29 cellular contexts compared by ENCODE assay signal in the genomic region with DNA sequence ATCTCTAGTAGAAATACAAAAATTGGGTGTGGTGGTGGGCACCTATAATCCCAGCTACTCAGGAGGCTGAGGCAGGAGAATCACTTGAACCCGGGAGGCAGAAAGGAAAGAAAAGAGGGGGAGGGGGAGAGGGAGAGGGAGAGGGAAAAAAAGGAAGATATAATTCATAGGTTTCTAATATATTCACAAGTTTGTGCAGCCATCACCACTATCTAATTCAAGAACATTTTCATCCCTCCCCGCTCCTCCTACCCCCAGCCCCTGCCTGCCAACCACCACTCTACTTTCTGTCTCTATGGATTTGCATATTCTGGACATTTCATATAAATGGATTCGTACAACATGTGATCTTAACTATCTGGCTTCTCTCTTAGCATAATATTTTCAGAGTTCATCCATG.
A peak's percentile ranks its signal among the peaks of the same experiment; 100 is the strongest.
DNase-seq lines count a peak whose midpoint lies in the region; ATAC-seq, FAIRE-seq and TF ChIP-seq lines count a peak whose summit lies in the region.
"Had no signal": no experiment of that assay in that cellular context is flagged by ENCODE, and none has a peak within 500 bp of the region (broad histone marks: within the 10 kb centered on the region; RNA-seq: fewer than 3 reads in every experiment).

No MANE protein-coding gene starts in this region.

- no peaks in the 10 kb centered on the region for H3K9me3 ChIP-seq in HepG2 (ENCODE audit: low read length)
- no peaks in the 10 kb centered on the region for H3K9me3 ChIP-seq in right lobe of liver
- H3K9me3 ChIP-seq in K562 (replicated peaks; ENCODE audit: control insufficient read depth, insufficient read depth, low read depth, low read length), result no peaks in the 10 kb centered on the region
- H3K9me3 ChIP-seq: A549; BE2C; BLaER1; BLaER1 treated with 17β-estradiol and CSF1 and Interleukin-3, amounts not matched to agents 10 nM and 100 nM; Caco-2 had no signal

- H3K4me1 ChIP-seq in HepG2 (ENCODE audit: insufficient read depth, low read length) (peaks cover 6% of the 10 kb centered on the region; the same call in 1 of the 2 replicates), right lobe of liver (peaks cover 0 to 15% (median 2%) of the 10 kb centered on the region in 4 donors), K562 (replicated peaks in 1 of 2; ENCODE audit: control insufficient read depth in 2 of 2, insufficient read depth in 2 of 2, low read length in 2 of 2) (no peaks in the 10 kb centered on the region)
- H3K4me1 ChIP-seq: BE2C, BLaER1, Caco-2 had no signal

- H3K27me3 ChIP-seq in HepG2 (ENCODE audit: control insufficient read depth in 1 of 2, insufficient read depth in 2 of 2, low read length in 2 of 2), result no peaks in the 10 kb centered on the region
- no peaks in the 10 kb centered on the region for H3K27me3 ChIP-seq in right lobe of liver
- H3K27me3 ChIP-seq in K562 (ENCODE audit: control insufficient read depth in 2 of 2, insufficient read depth in 2 of 2, low read length in 2 of 2), result no peaks in the 10 kb centered on the region
- H3K27me3 ChIP-seq: BE2C; BLaER1; BLaER1 treated with 17β-estradiol and CSF1 and Interleukin-3, amounts not matched to agents 10 nM and 100 nM had no signal

- H3K27ac ChIP-seq in HepG2 (ENCODE audit: extremely low read length, insufficient read depth, low read length), result no peak overlapping the region
- no peak overlapping the region for H3K27ac ChIP-seq in right lobe of liver
- no peak overlapping the region for H3K27ac ChIP-seq in K562 (ENCODE audit: extremely low read depth, low read depth, low read length)
- H3K27ac ChIP-seq: 22Rv1; A549; BLaER1; BLaER1 treated with 17β-estradiol and CSF1 and Interleukin-3, amounts not matched to agents 10 nM and 100 nM; C4-2B had no signal

- no peak for TF ChIP-seq POLR2A in HepG2 (IDR thresholded peaks at IDR 0.05; ENCODE audit: insufficient read depth in 1 of 2, low read depth in 2 of 2, low read length in 2 of 2)
- no peak for TF ChIP-seq POLR2A in right lobe of liver (IDR thresholded peaks at IDR 0.05)
- TF ChIP-seq POLR2A in K562 (conservative IDR thresholded peaks at IDR 0.05), result no peak

- TF ChIP-seq CTCF in HepG2 (CRISPR knock-in tag; IDR thresholded peaks at IDR 0.05) (no peak), right lobe of liver (IDR thresholded peaks at IDR 0.05) (no peak), K562 (IDR thresholded peaks at IDR 0.05 in 2 of 3, conservative IDR thresholded peaks at IDR 0.05 in 1 of 3; ENCODE audit: insufficient read depth in 2 of 3, low read depth in 1 of 3, low read length in 3 of 3) (no peak)

- ATAC-seq in HepG2, result no peak
- ATAC-seq in right lobe of liver, result no peak
- no peak for ATAC-seq in K562
- ATAC-seq: CD8-positive, alpha-beta T cell had no signal

- TF ChIP-seq EP300 in HepG2 (IDR thresholded peaks at IDR 0.05; ENCODE audit: low read depth in 2 of 2, low read length in 2 of 2) (no peak), HepG2 (CRISPR knock-in tag; IDR thresholded peaks at IDR 0.05; ENCODE audit: borderline replicate concordance) (no peak), K562 (IDR thresholded peaks at IDR 0.05; ENCODE audit: low read length) (no peak)

- no TSS peak for BruUV-seq in HepG2 (replicated peaks; lab: Mats Ljungman, UMichigan)
- BruUV-seq in K562 (replicated peaks; lab: Mats Ljungman, UMichigan), result no TSS peak

- H3K36me3 ChIP-seq in HepG2 (replicated peaks in 1 of 2; ENCODE audit: control insufficient read depth in 1 of 2, insufficient read depth in 2 of 2, low read length in 2 of 2) (no peaks in the 10 kb centered on the region), right lobe of liver (no peaks in the 10 kb centered on the region), K562 (ENCODE audit: control insufficient read depth, insufficient read depth, low read length) (no peaks in the 10 kb centered on the region)
- H3K36me3 ChIP-seq: BE2C, BLaER1 had no signal

- in situ Hi-C loops in HepG2 (cut with HindIII; ENCODE audit: extremely low pct_ligation_motif_present, low pct_unique_long_range_greater_than_20kb) (no loop called here), K562 (cut with MboI) (no loop called here)

- no peak for DNase-seq in HepG2 (ENCODE audit: low spot score)
- no peak for DNase-seq in right lobe of liver
- DNase-seq in K562 (ENCODE audit: extremely low read depth in 1 of 4, low spot score in 3 of 4), result no peak
- DNase-seq in stimulated activated CD4-positive, alpha-beta T cell treated with anti-CD3 and anti-CD28 coated beads, Interleukin-2, amount 100 ng/mL, for 48 hours, result no peak
- DNase-seq: 8988T; ACHN; AML-193; BE2C; C1 segment of cervical spinal cord; Caco-2; Calu3; CD4-positive, alpha-beta memory T cell; CD4-positive, alpha-beta T cell; CD4-positive, CD25-positive, alpha-beta regulatory T cell; CD8-positive, alpha-beta memory T cell; CD8-positive, alpha-beta T cell; COR-L47; DMS 273 treated with DMSO at 0.1 percent for 48 hours; DMS153; DMS79; DMS79 treated with DMSO at 0.1 percent for 48 hours; DND-41; EL had no signal

- WGBS in HepG2 (ENCODE audit: low lambda C conversion rate), result 98% methylated on average over 3 of the region's 3 CpGs
- 86% methylated on average over 3 of the region's 3 CpGs for WGBS in right lobe of liver (ENCODE audit: insufficient coverage, low coverage, low lambda C conversion rate, missing lambda C conversion rate)
- 87% methylated on average over 3 of the region's 3 CpGs for WGBS in K562 (ENCODE audit: insufficient coverage, low coverage, missing lambda C conversion rate)

- H3K4me3 ChIP-seq in HepG2 (replicated peaks in 1 of 3; ENCODE audit: insufficient read depth in 1 of 3, low read depth in 2 of 3, low read length in 3 of 3) (no peak overlapping the region), right lobe of liver (no peak overlapping the region), K562 (no peak overlapping the region)
- H3K4me3 ChIP-seq: A549; BLaER1; BLaER1 treated with 17β-estradiol and CSF1 and Interleukin-3, amounts not matched to agents 10 nM and 100 nM had no signal

- no peaks in the 10 kb centered on the region for H3K9me1 ChIP-seq in K562 (ENCODE audit: control insufficient read depth, insufficient read depth, low read length)

- H4K20me1 ChIP-seq in HepG2 (ENCODE audit: insufficient read depth, low read length), result no peaks in the 10 kb centered on the region
- H4K20me1 ChIP-seq in K562 (replicated peaks; ENCODE audit: control insufficient read depth, insufficient read depth, low read length), result no peaks in the 10 kb centered on the region
- H4K20me1 ChIP-seq: BLaER1 treated with 17β-estradiol and CSF1 and Interleukin-3, amounts not matched to agents 10 nM and 100 nM had no signal

- H3K9ac ChIP-seq in HepG2 (ENCODE audit: insufficient read depth, low read depth, low read length) (no peak overlapping the region), K562 (ENCODE audit: insufficient read depth in 1 of 2, low read depth in 2 of 2, low read length in 2 of 2) (no peak overlapping the region)
- H3K9ac ChIP-seq: BLaER1; BLaER1 treated with 17β-estradiol and CSF1 and Interleukin-3, amounts not matched to agents 10 nM and 100 nM had no signal

- CTCF ChIA-PET in HepG2 (lab: Yijun Ruan, JAX; ENCODE audit: low intra/inter-chr PET ratio, low total read pairs) (interaction anchor here (1.3 to 2.1 kb wide), 3 partner anchors 84 to 264 kb away, joined by 6 to 7 read pairs (median 6); no protein-coding TSS in a partner anchor), K562 (lab: Yijun Ruan, JAX; ENCODE audit: low intra/inter-chr PET ratio) (no interaction called here)

- H3K4me2 ChIP-seq in HepG2 (ENCODE audit: low read depth, low read length), result no peak overlapping the region
- no peak overlapping the region for H3K4me2 ChIP-seq in K562 (ENCODE audit: insufficient read depth, low read length)
- H3K4me2 ChIP-seq: A549, BLaER1 had no signal

- H3K79me2 ChIP-seq in HepG2 (ENCODE audit: insufficient read depth, low read length) (no peaks in the 10 kb centered on the region), K562 (ENCODE audit: control insufficient read depth, insufficient read depth, low read length) (peaks cover 17% of the 10 kb centered on the region)

- no peak overlapping the region for H2AFZ ChIP-seq in HepG2 (ENCODE audit: low read length)
- no peak overlapping the region for H2AFZ ChIP-seq in K562 (ENCODE audit: low read depth, low read length)

- intact Hi-C loops in HepG2 (cut with micrococcal nuclease; ENCODE audit: unreplicated experiment), result loop anchor here (5.0 kb wide), 4 partner anchors 68 to 247 kb away; a partner anchor contains a TSS
- intact Hi-C loops in right lobe of liver (cut with DNase I), result no loop called here
- intact Hi-C loops in K562 (cut with micrococcal nuclease), result loop anchor here (2.0 kb wide), 1 partner anchor 247 kb away; no protein-coding TSS in a partner anchor

- POLR2A ChIA-PET in HepG2 (lab: Yijun Ruan, JAX) (no interaction called here), K562 (lab: Yijun Ruan, JAX) (no interaction called here)

- FAIRE-seq in HepG2 (lab: Jason Lieb, UNC) (no peak), K562 (lab: Jason Lieb, UNC) (peak; percentile 15)
- FAIRE-seq: A204.1 had no signal

- TF ChIP-seq RAD21 in HepG2 (CRISPR knock-in tag; IDR thresholded peaks at IDR 0.05) (no peak), K562 (CRISPR knock-in tag; conservative IDR thresholded peaks at IDR 0.05 in 1 of 2, IDR thresholded peaks at IDR 0.05 in 1 of 2) (no peak)

TF ChIP-seq in HepG2, 621 proteins besides CTCF, POLR2A, EP300 and RAD21 (continues in another document):
- no peak for TF ChIP-seq ZNF260 (CRISPR knock-in tag; IDR thresholded peaks at IDR 0.05; ENCODE audit: borderline replicate concordance, low read depth)

TF ChIP-seq in K562, 482 proteins besides CTCF, POLR2A, EP300 and RAD21:
- TF ChIP-seq PCBP2 (IDR thresholded peaks at IDR 0.05; ENCODE audit: low read depth, low read length, poor library complexity, severe bottlenecking) (peak; percentile 57), ZNF212 (CRISPR knock-in tag; IDR thresholded peaks at IDR 0.05) (no peak)

Comparison
In these comparisons a context has a peak if more than half of its experiments do, and no peak if none do; other contexts are left out.
1. intact Hi-C loops: an anchor here in HepG2 (5.0 kb wide) and K562 (2.0 kb wide); none called in right lobe of liver.